In the genomic region with DNA sequence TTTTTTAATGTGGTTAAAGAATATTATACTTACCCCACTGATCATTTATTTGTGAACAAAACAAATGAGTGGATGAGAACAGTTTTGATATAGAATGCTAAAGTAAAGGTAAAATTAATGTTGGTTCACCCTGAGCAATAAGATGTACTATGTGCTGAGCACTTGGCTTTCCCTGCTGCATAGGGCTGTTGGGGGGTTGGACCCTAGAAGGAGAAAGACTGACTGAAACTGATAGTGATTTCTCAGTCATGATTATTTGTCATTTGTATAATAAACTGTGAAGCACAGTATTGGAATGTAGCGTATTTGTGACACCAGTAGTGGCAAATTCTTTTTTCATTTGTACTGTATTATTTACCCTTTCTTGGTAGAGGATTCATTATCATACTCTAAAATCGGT, we compare ENCODE assay signal across 15 cellular contexts.
A peak's percentile ranks its signal among the peaks of the same experiment; 100 is the strongest.
DNase-seq lines count a peak whose midpoint lies in the region; ATAC-seq, FAIRE-seq and TF ChIP-seq lines count a peak whose summit lies in the region.
"Had no signal": no experiment of that assay in that cellular context is flagged by ENCODE, and none has a peak within 500 bp of the region (broad histone marks: within the 10 kb centered on the region; RNA-seq: fewer than 3 reads in every experiment).

No MANE protein-coding gene starts in this region.

- H3K27ac ChIP-seq in BLaER1: no peak overlapping the region
- H3K27ac ChIP-seq in kidney (ENCODE audit: low read depth in 2 of 2, low read length in 2 of 2): no peak overlapping the region
- no peak overlapping the region for H3K27ac ChIP-seq in heart left ventricle
- H3K27ac ChIP-seq: A549 had no signal

- H3K9ac ChIP-seq in BLaER1: no peak overlapping the region
- no peak overlapping the region for H3K9ac ChIP-seq in kidney (ENCODE audit: low read length in 2 of 2)

- intact Hi-C loops in kidney (cut with DNase I): no loop called here
- intact Hi-C loops in heart left ventricle (cut with DNase I): no loop called here

- DNase-seq in ELR (ENCODE audit: low read depth) (peak; percentile 3), NCI-H460 (ENCODE audit: extremely low read depth, low read depth) (peak; percentile 50), bronchial epithelial cell (ENCODE audit: low read depth) (peak; percentile 4), kidney (no peak), heart left ventricle (no peak), hippocampal formation (lab: John Stamatoyannopoulos, UW) (no peak)
- DNase-seq: Caco-2; CD8-positive, alpha-beta memory T cell; DND-41; GF-D8; HFFc6 had no signal

- ATAC-seq in heart left ventricle: no peak
- ATAC-seq: A549 had no signal

- H3K4me3 ChIP-seq in BLaER1: no peak overlapping the region
- H3K4me3 ChIP-seq in bronchial epithelial cell (ENCODE audit: low read depth, low read length): no peak overlapping the region
- no peak overlapping the region for H3K4me3 ChIP-seq in kidney (ENCODE audit: low read length in 2 of 2)
- H3K4me3 ChIP-seq in heart left ventricle: no peak overlapping the region
- H3K4me3 ChIP-seq: A549 had no signal

- H4K20me1 ChIP-seq in BLaER1: no peaks in the 10 kb centered on the region

- 85 to 95% (median 94%) methylated on average over 2 of the region's 2 CpGs for WGBS in heart left ventricle, 4 donors

- TF ChIP-seq POLR2A in heart left ventricle (IDR thresholded peaks at IDR 0.05): no peak

- 0 out of 2 replicates have a peak overlapping the region, but pooled peaks have one; percentile 10 for H3K4me2 ChIP-seq in BLaER1
- H3K4me2 ChIP-seq: A549 had no signal

- peaks cover 25% of the 10 kb centered on the region; the same call in 1 of the 2 replicates for H3K36me3 ChIP-seq in BLaER1
- H3K36me3 ChIP-seq in bronchial epithelial cell (ENCODE audit: control insufficient read depth, insufficient read depth, low read length): no peaks in the 10 kb centered on the region
- no peaks in the 10 kb centered on the region for H3K36me3 ChIP-seq in kidney (ENCODE audit: control insufficient read depth in 1 of 2, insufficient read depth in 2 of 2, low read length in 2 of 2)
- H3K36me3 ChIP-seq in heart left ventricle: peaks cover 0 to 29% (median 6%) of the 10 kb centered on the region in 9 donors
- H3K36me3 ChIP-seq: BE2C had no signal

- TF ChIP-seq CTCF in bronchial epithelial cell (IDR thresholded peaks at IDR 0.05; ENCODE audit: insufficient read depth, low read length, severe bottlenecking) (no peak), kidney (IDR thresholded peaks at IDR 0.05; ENCODE audit: borderline replicate concordance, extremely low read depth, insufficient read depth) (no peak), heart left ventricle (IDR thresholded peaks at IDR 0.05) (no peak)

- FAIRE-seq in bronchial epithelial cell (lab: Jason Lieb, UNC) (no peak), kidney (lab: Jason Lieb, UNC) (no peak)
- FAIRE-seq: A549, H1 had no signal

- H3K4me1 ChIP-seq in BLaER1: peaks cover 7% of the 10 kb centered on the region
- H3K4me1 ChIP-seq in kidney (ENCODE audit: control insufficient read depth in 1 of 2, insufficient read depth in 1 of 2, low read depth in 1 of 2, low read length in 2 of 2): no peaks in the 10 kb centered on the region
- no peaks in the 10 kb centered on the region for H3K4me1 ChIP-seq in heart left ventricle
- H3K4me1 ChIP-seq: Caco-2 had no signal

- H3K27me3 ChIP-seq in BLaER1 (no peaks in the 10 kb centered on the region), bronchial epithelial cell (ENCODE audit: control insufficient read depth, insufficient read depth, low read length) (no peaks in the 10 kb centered on the region), heart left ventricle (no peaks in the 10 kb centered on the region)
- H3K27me3 ChIP-seq: BE2C had no signal

- H3K9me3 ChIP-seq in BLaER1 (no peaks in the 10 kb centered on the region), kidney (ENCODE audit: control insufficient read depth in 1 of 2, low read length in 2 of 2) (no peaks in the 10 kb centered on the region), heart left ventricle (no peaks in the 10 kb centered on the region)
- H3K9me3 ChIP-seq: A549, BE2C, Caco-2 had no signal

Comparison
In these comparisons a context has a peak if more than half of its experiments do, and no peak if none do; other contexts are left out.
1. DNase-seq: peak in ELR (single experiment), NCI-H460 (single experiment) and bronchial epithelial cell (single experiment); none in kidney (single experiment), heart left ventricle (0 of 5) and hippocampal formation (0 of 2).